9 cellular contexts compared by ENCODE assay signal in the genomic region with DNA sequence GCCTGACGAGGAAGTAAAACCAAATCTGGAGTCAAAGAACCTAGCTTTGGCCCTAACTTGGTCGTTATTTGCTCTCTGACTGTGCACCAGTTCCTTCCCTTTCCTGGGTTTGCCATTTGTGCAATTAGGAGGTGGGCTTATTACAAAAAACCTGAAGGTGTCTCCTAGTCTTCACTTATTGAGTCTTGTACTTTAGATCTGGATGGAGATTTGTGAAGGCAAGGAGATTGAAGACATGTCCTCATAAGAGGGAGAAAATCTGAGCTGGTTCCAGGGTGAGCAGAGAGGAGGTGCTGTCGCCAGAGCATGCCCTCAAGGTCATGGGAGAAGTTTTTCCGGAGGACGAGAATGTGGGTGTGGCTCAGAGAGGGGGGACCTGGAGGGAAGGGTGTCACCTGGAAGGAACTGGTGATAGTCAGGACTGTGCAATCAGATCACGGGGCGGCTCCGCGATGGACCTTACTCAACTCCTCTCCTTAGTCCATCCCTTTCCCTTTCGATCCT. TPM values are rescaled to one million over a fixed set of nuclear protein-coding genes. Genes with fewer than 3 reads are reported as not detected.
DNase-seq lines count a peak whose midpoint lies in the region; ATAC-seq, FAIRE-seq and TF ChIP-seq lines count a peak whose summit lies in the region.
"Had no signal": no experiment of that assay in that cellular context is flagged by ENCODE, and none has a peak within 500 bp of the region (broad histone marks: within the 10 kb centered on the region; RNA-seq: fewer than 3 reads in every experiment).

No MANE protein-coding gene starts in this region.

- ATAC-seq in activated CD8-positive, alpha-beta memory T cell treated with anti-CD3 and anti-CD28 coated beads, Interleukin-2, amount 10 ng/mL, durations not matched to agents 7 days and 5 days = no peak

- peak overlapping the region; percentile 87 for H3K4me3 Mint-ChIP-seq in activated CD8-positive, alpha-beta memory T cell treated with anti-CD3 and anti-CD28 coated beads, Interleukin-2, amount 10 ng/mL, durations not matched to agents 7 days and 5 days
- H3K4me3 Mint-ChIP-seq in activated CD4-positive, alpha-beta memory T cell treated with anti-CD3 and anti-CD28 coated beads, Interleukin-2, amount 10 ng/mL, durations not matched to agents 7 days and 5 days = peak overlapping the region; percentile 93

- peak overlapping the region in 2 of 3 experiments; percentile 34 to 60 for H3K4me3 ChIP-seq in keratinocyte (ENCODE audit: control insufficient read depth in 2 of 3, extremely low read depth in 1 of 3, insufficient read depth in 2 of 3, low read depth in 1 of 3, low read length in 3 of 3)
- peak overlapping the region; percentile 78 to 80 for H3K4me3 ChIP-seq in tibial artery
- H3K4me3 ChIP-seq in lower leg skin (ENCODE audit: low read depth, poor library complexity, severe bottlenecking) = no peak overlapping the region

- H3K9me1 ChIP-seq in keratinocyte (ENCODE audit: control insufficient read depth, extremely low read depth, insufficient read depth, low read length) = peaks cover 5% of the 10 kb centered on the region

- intact Hi-C loops in tibial artery (cut with DNase I; ENCODE audit: low total_unique reads) (no loop called here), lower leg skin (cut with DNase I; ENCODE audit: low total_unique reads) (loop anchor here (1.0 kb wide), 1 partner anchor 80 kb away; the partner anchor contains the start of genes GSS and MYH7B)

- dilution Hi-C loops in keratinocyte (cut with MboI; ENCODE audit: extremely low pct_ligation_motif_present, low sequenced_read_pairs) = no loop called here

- FAIRE-seq in keratinocyte (lab: Jason Lieb, UNC) = no peak
- FAIRE-seq: colon had no signal

- H3K36me3 ChIP-seq in keratinocyte (ENCODE audit: control insufficient read depth in 2 of 2, extremely low read depth in 1 of 2, insufficient read depth in 2 of 2, low read length in 2 of 2) (peaks cover 0 to 3% of the 10 kb centered on the region in 2 experiments), tibial artery (no peaks in the 10 kb centered on the region)

- H3K9me3 ChIP-seq in keratinocyte (ENCODE audit: control insufficient read depth, low read depth, low read length) = no peaks in the 10 kb centered on the region
- H3K9me3 ChIP-seq in tibial artery = no peaks in the 10 kb centered on the region

- peak overlapping the region; percentile 86 for H3K4me2 ChIP-seq in keratinocyte (ENCODE audit: control insufficient read depth, extremely low read depth, insufficient read depth, low read depth, low read length)

- H3K27ac Mint-ChIP-seq in activated CD8-positive, alpha-beta memory T cell treated with anti-CD3 and anti-CD28 coated beads, Interleukin-2, amount 10 ng/mL, durations not matched to agents 7 days and 5 days = peak overlapping the region; percentile 78
- H3K27ac Mint-ChIP-seq in activated CD4-positive, alpha-beta memory T cell treated with anti-CD3 and anti-CD28 coated beads, Interleukin-2, amount 10 ng/mL, durations not matched to agents 7 days and 5 days = peak overlapping the region; percentile 77

- H3K36me3 Mint-ChIP-seq in activated CD8-positive, alpha-beta memory T cell treated with anti-CD3 and anti-CD28 coated beads, Interleukin-2, amount 10 ng/mL, durations not matched to agents 7 days and 5 days = peaks cover 4% of the 10 kb centered on the region
- H3K36me3 Mint-ChIP-seq in activated CD4-positive, alpha-beta memory T cell treated with anti-CD3 and anti-CD28 coated beads, Interleukin-2, amount 10 ng/mL, durations not matched to agents 7 days and 5 days (ENCODE audit: low read depth) = peaks cover 7% of the 10 kb centered on the region

- H2AFZ ChIP-seq in keratinocyte (ENCODE audit: control insufficient read depth, low read length) = peak overlapping the region; percentile 88

- peaks cover 9% of the 10 kb centered on the region for H3K27me3 Mint-ChIP-seq in activated CD8-positive, alpha-beta memory T cell treated with anti-CD3 and anti-CD28 coated beads, Interleukin-2, amount 10 ng/mL, durations not matched to agents 7 days and 5 days
- peaks cover 2% of the 10 kb centered on the region for H3K27me3 Mint-ChIP-seq in activated CD4-positive, alpha-beta memory T cell treated with anti-CD3 and anti-CD28 coated beads, Interleukin-2, amount 10 ng/mL, durations not matched to agents 7 days and 5 days

- no peak for DNase-seq in activated CD8-positive, alpha-beta memory T cell treated with anti-CD3 and anti-CD28 coated beads, Interleukin-2, amount 10 ng/mL, durations not matched to agents 7 days and 5 days
- no peak for DNase-seq in activated CD8-positive, alpha-beta memory T cell treated with anti-CD3 and anti-CD28 coated beads, Interleukin-2, amount 50 U/mL, for 4 hours
- no peak for DNase-seq in activated CD4-positive, alpha-beta memory T cell treated with anti-CD3 and anti-CD28 coated beads, Interleukin-2, amount 10 ng/mL, durations not matched to agents 7 days and 5 days
- DNase-seq in keratinocyte (ENCODE audit: low read depth, low spot score) = no peak
- no peak for DNase-seq in tibial artery
- DNase-seq in cortex of kidney (lab: John Stamatoyannopoulos, UW) = no peak
- no peak for DNase-seq in amniotic stem cell (lab: John Stamatoyannopoulos, UW)
- no peak for DNase-seq in lower leg skin (ENCODE audit: low spot score in 2 of 2)

- peak overlapping the region; percentile 71 for H3K27ac ChIP-seq in keratinocyte (ENCODE audit: control insufficient read depth, insufficient read depth, low read length)
- peak overlapping the region; percentile 84 to 86 for H3K27ac ChIP-seq in tibial artery

- peaks cover 29% of the 10 kb centered on the region for H3K79me2 ChIP-seq in keratinocyte (ENCODE audit: control insufficient read depth, insufficient read depth, low read length)

- CTCF ChIA-PET in activated CD8-positive, alpha-beta memory T cell treated with anti-CD3 and anti-CD28 coated beads, Interleukin-2, amount 10 ng/mL, durations not matched to agents 7 days and 5 days (lab: Charles Lee) = interaction anchor here (0.7 to 8.6 kb wide), 12 partner anchors 12 to 403 kb away, joined by 3 to 168 read pairs (median 4); partner anchors contain the start of genes GSS, MMP24OS and MYH7B
- CTCF ChIA-PET in activated CD4-positive, alpha-beta memory T cell treated with anti-CD3 and anti-CD28 coated beads, Interleukin-2, amount 10 ng/mL, durations not matched to agents 7 days and 5 days (lab: Charles Lee) = interaction anchor here (0.7 to 5.4 kb wide), 14 partner anchors 12 to 272 kb away, joined by 3 to 100 read pairs (median 4); partner anchors contain the start of genes EDEM2, GSS, MYH7B and TRPC4AP

- POLR2A ChIA-PET in activated CD4-positive, alpha-beta memory T cell treated with anti-CD3 and anti-CD28 coated beads, Interleukin-2, amount 10 ng/mL, durations not matched to agents 7 days and 5 days (lab: Charles Lee) = interaction anchor here (1.0 to 3.8 kb wide), 14 partner anchors 15 to 272 kb away, joined by 3 to 37 read pairs (median 4); partner anchors contain the start of genes EDEM2, GSS, MYH7B and TRPC4AP

- TF ChIP-seq CTCF in keratinocyte (optimal IDR thresholded peaks at IDR 0.05 in 1 of 3, IDR thresholded peaks at IDR 0.05 in 1 of 3, conservative IDR thresholded peaks at IDR 0.05 in 1 of 3; ENCODE audit: extremely low read depth in 1 of 3, insufficient read depth in 2 of 3, low read length in 3 of 3) (peak; percentile 28 to 50 (median 35)), tibial artery (IDR thresholded peaks at IDR 0.05) (no peak), lower leg skin (IDR thresholded peaks at IDR 0.05) (no peak)

- WGBS in lower leg skin, 2 donors = 13% methylated on average over 10 of the region's 10 CpGs

- H4K20me1 ChIP-seq in keratinocyte (ENCODE audit: control insufficient read depth, extremely low read depth, insufficient read depth, low read length) = no peaks in the 10 kb centered on the region

- peak overlapping the region; percentile 32 for H3K9ac ChIP-seq in keratinocyte (ENCODE audit: control insufficient read depth, extremely low read depth, insufficient read depth, low read length)

- H3K9me3 Mint-ChIP-seq in activated CD8-positive, alpha-beta memory T cell treated with anti-CD3 and anti-CD28 coated beads, Interleukin-2, amount 10 ng/mL, durations not matched to agents 7 days and 5 days (ENCODE audit: low read depth) = no peaks in the 10 kb centered on the region
- no peaks in the 10 kb centered on the region for H3K9me3 Mint-ChIP-seq in activated CD4-positive, alpha-beta memory T cell treated with anti-CD3 and anti-CD28 coated beads, Interleukin-2, amount 10 ng/mL, durations not matched to agents 7 days and 5 days

- H3K4me1 ChIP-seq in keratinocyte (ENCODE audit: control insufficient read depth, extremely low read depth, insufficient read depth, low read length) (peaks cover 27% of the 10 kb centered on the region), tibial artery (peaks cover 0 to 60% (median 33%) of the 10 kb centered on the region in 4 donors)

- H3K4me1 Mint-ChIP-seq in activated CD8-positive, alpha-beta memory T cell treated with anti-CD3 and anti-CD28 coated beads, Interleukin-2, amount 10 ng/mL, durations not matched to agents 7 days and 5 days = peaks cover 56% of the 10 kb centered on the region
- peaks cover 70% of the 10 kb centered on the region for H3K4me1 Mint-ChIP-seq in activated CD4-positive, alpha-beta memory T cell treated with anti-CD3 and anti-CD28 coated beads, Interleukin-2, amount 10 ng/mL, durations not matched to agents 7 days and 5 days

- H3K27me3 ChIP-seq in keratinocyte (ENCODE audit: control insufficient read depth, extremely low read depth, insufficient read depth, low read length) (no peaks in the 10 kb centered on the region), tibial artery (no peaks in the 10 kb centered on the region)

- TF ChIP-seq POLR2A in lower leg skin (IDR thresholded peaks at IDR 0.05) = no peak

RNA-seq across cellular contexts. Expression of gene ACSS2, which starts 0.7 kb away (rescaled TPM):
- 10 to 100 TPM in 1 of 2 experiments, 1 to 10 TPM in 1; 8.9 to 22.5 TPM for total RNA-seq in activated CD8-positive, alpha-beta memory T cell treated with anti-CD3 and anti-CD28 coated beads, Interleukin-2, amount 10 ng/mL, durations not matched to agents 7 days and 5 days
- total RNA-seq in activated CD4-positive, alpha-beta memory T cell treated with anti-CD3 and anti-CD28 coated beads, Interleukin-2, amount 10 ng/mL, durations not matched to agents 7 days and 5 days = 10 to 100 TPM; 43.5 to 47.5 TPM
- polyA plus RNA-seq in keratinocyte = 79.0 to 91.9 TPM (median 90.6 TPM) in 3 replicates
- 35.9 TPM for polyA plus RNA-seq in keratinocyte (2011; ENCODE audit: low read depth)
- 54.8 and 62.6 TPM in 2 replicates for polyA plus RNA-seq in keratinocyte (2011; cell fraction: cytosol; rRNA removed)
- 96.5 and 108 TPM in 2 replicates for polyA plus RNA-seq in keratinocyte (2011; cell fraction: nucleus; rRNA removed)
- polyA plus RNA-seq in keratinocyte (2012; ENCODE audit: low replicate concordance) = 45.3 and 70.1 TPM in 2 replicates
- polyA minus RNA-seq in keratinocyte = 178 to 350 TPM (median 181 TPM) in 3 replicates
- polyA minus RNA-seq in keratinocyte (2011; cell fraction: cytosol; rRNA and poly(A)+ RNA removed) = 115 TPM
- 63.4 and 83.8 TPM in 2 replicates for polyA minus RNA-seq in keratinocyte (2011; cell fraction: nucleus; rRNA and poly(A)+ RNA removed)
- 10 to 100 TPM; 54.3 to 98.1 (median 71.5) TPM for total RNA-seq in lower leg skin

RNA-seq across cellular contexts. Expression of gene GGT7, which starts 3.1 kb away (rescaled TPM):
- 1 to 10 TPM; 3.5 to 4.6 TPM for total RNA-seq in activated CD8-positive, alpha-beta memory T cell treated with anti-CD3 and anti-CD28 coated beads, Interleukin-2, amount 10 ng/mL, durations not matched to agents 7 days and 5 days
- 1 to 10 TPM; 5.7 to 5.9 TPM for total RNA-seq in activated CD4-positive, alpha-beta memory T cell treated with anti-CD3 and anti-CD28 coated beads, Interleukin-2, amount 10 ng/mL, durations not matched to agents 7 days and 5 days
- polyA plus RNA-seq in keratinocyte = 4.7 to 6.5 TPM (median 5.0 TPM) in 3 replicates
- polyA plus RNA-seq in keratinocyte (2011; ENCODE audit: low read depth) = 2.1 TPM
- 1.8 and 3.5 TPM in 2 replicates for polyA plus RNA-seq in keratinocyte (2011; cell fraction: cytosol; rRNA removed)
- 11.3 and 13.5 TPM in 2 replicates for polyA plus RNA-seq in keratinocyte (2011; cell fraction: nucleus; rRNA removed)
- polyA plus RNA-seq in keratinocyte (2012; ENCODE audit: low replicate concordance) = 5.5 and 6.2 TPM in 2 replicates
- polyA minus RNA-seq in keratinocyte = 4.1 to 4.4 TPM (median 4.3 TPM) in 3 replicates
- 7.7 TPM for polyA minus RNA-seq in keratinocyte (2011; cell fraction: cytosol; rRNA and poly(A)+ RNA removed)
- 9.9 and 10.3 TPM in 2 replicates for polyA minus RNA-seq in keratinocyte (2011; cell fraction: nucleus; rRNA and poly(A)+ RNA removed)
- 10 to 100 TPM in 2 of 4 donors, 1 to 10 TPM in 2; 8.6 to 12.9 (median 9.6) TPM for total RNA-seq in lower leg skin

RNA-seq across cellular contexts. Expression of gene NCOA6, which starts 50.3 kb away (rescaled TPM):
- 10 to 100 TPM; 29.5 to 34.0 TPM for total RNA-seq in activated CD8-positive, alpha-beta memory T cell treated with anti-CD3 and anti-CD28 coated beads, Interleukin-2, amount 10 ng/mL, durations not matched to agents 7 days and 5 days
- 10 to 100 TPM; 28.9 to 29.8 TPM for total RNA-seq in activated CD4-positive, alpha-beta memory T cell treated with anti-CD3 and anti-CD28 coated beads, Interleukin-2, amount 10 ng/mL, durations not matched to agents 7 days and 5 days
- polyA plus RNA-seq in keratinocyte = 9.6 to 15.2 TPM (median 13.3 TPM) in 3 replicates
- polyA plus RNA-seq in keratinocyte (2011; ENCODE audit: low read depth) = 28.7 TPM
- 13.3 and 17.6 TPM in 2 replicates for polyA plus RNA-seq in keratinocyte (2011; cell fraction: cytosol; rRNA removed)
- polyA plus RNA-seq in keratinocyte (2011; cell fraction: nucleus; rRNA removed) = 38.8 and 41.7 TPM in 2 replicates
- polyA plus RNA-seq in keratinocyte (2012; ENCODE audit: low replicate concordance) = 11.3 and 22.5 TPM in 2 replicates
- 16.0 to 25.0 TPM (median 23.5 TPM) in 3 replicates for polyA minus RNA-seq in keratinocyte
- polyA minus RNA-seq in keratinocyte (2011; cell fraction: cytosol; rRNA and poly(A)+ RNA removed) = 11.5 TPM
- 19.6 and 38.3 TPM in 2 replicates for polyA minus RNA-seq in keratinocyte (2011; cell fraction: nucleus; rRNA and poly(A)+ RNA removed)
- 10 to 100 TPM; 20.9 to 37.6 (median 29.9) TPM for total RNA-seq in lower leg skin

Comparison
In these comparisons a context has a peak if more than half of its experiments do, and no peak if none do; other contexts are left out.
1. CTCF ChIP-seq: peak in keratinocyte (3 of 3); none in tibial artery (0 of 2) and lower leg skin (0 of 3).